Comparison of ENCODE assay signal across 17 cellular contexts in genomic region chr6:75171151-75171550, GRCh38. TPM values are rescaled to one million over a fixed set of nuclear protein-coding genes. Genes with fewer than 3 reads are reported as not detected.
DNase-seq lines count a peak whose midpoint lies in the region; FAIRE-seq and TF ChIP-seq lines count a peak whose summit lies in the region.
"Had no signal": no experiment of that assay in that cellular context is flagged by ENCODE, and none has a peak within 500 bp of the region (broad histone marks: within the 10 kb centered on the region; RNA-seq: fewer than 3 reads in every experiment).

No MANE protein-coding gene starts in this region.

- H3K36me3 Mint-ChIP-seq in HFFc6 (ENCODE audit: low read depth) = peaks cover 61% of the 10 kb centered on the region
- H3K36me3 Mint-ChIP-seq: CD4-positive, alpha-beta memory T cell had no signal

- no peaks in the 10 kb centered on the region for H3K9me3 Mint-ChIP-seq in HFFc6
- H3K9me3 Mint-ChIP-seq: CD4-positive, alpha-beta memory T cell had no signal

- no peaks in the 10 kb centered on the region for H3F3A ChIP-seq in neural cell (ENCODE audit: insufficient read depth, low read length, poor library complexity, severe bottlenecking)

- in situ Hi-C loops in HAP-1 (cut with MboI; ENCODE audit: low sequenced_read_pairs) = no loop called here

- no TSS peak for BruUV-seq in endothelial cell of umbilical vein (replicated peaks; lab: Mats Ljungman, UMichigan)

- H3K4me3 Mint-ChIP-seq in HFFc6 = no peak overlapping the region; the same call in 1 of the 2 replicates
- H3K4me3 Mint-ChIP-seq: CD4-positive, alpha-beta memory T cell had no signal

- POLR2A ChIA-PET in endothelial cell of umbilical vein (lab: Charles Lee) = no interaction called here

- H3K9me3 ChIP-seq in endothelial cell of umbilical vein (replicated peaks; ENCODE audit: control insufficient read depth, insufficient read depth, low read length) (no peaks in the 10 kb centered on the region), neural cell (ENCODE audit: low read length) (no peaks in the 10 kb centered on the region), tibial artery (no peaks in the 10 kb centered on the region), HAP-1 (no peaks in the 10 kb centered on the region)
- H3K9me3 ChIP-seq: BE2C had no signal

- H3K4me3 ChIP-seq in endothelial cell of umbilical vein (replicated peaks in 1 of 3; ENCODE audit: insufficient read depth in 1 of 3, low read depth in 1 of 3, low read length in 3 of 3) = no peak overlapping the region
- no peak overlapping the region for H3K4me3 ChIP-seq in neural cell (ENCODE audit: low read length)
- no peak overlapping the region for H3K4me3 ChIP-seq in tibial artery
- no peak overlapping the region for H3K4me3 ChIP-seq in HAP-1

- H2AFZ ChIP-seq in endothelial cell of umbilical vein (ENCODE audit: low read depth, low read length) (peak overlapping the region; percentile 15), neural cell (ENCODE audit: low read depth, low read length) (no peak overlapping the region)

- no peak overlapping the region for H3K9ac ChIP-seq in endothelial cell of umbilical vein (replicated peaks; ENCODE audit: extremely low read depth, insufficient read depth, low read length)
- H3K9ac ChIP-seq in neural cell (ENCODE audit: low read length) = no peak overlapping the region

- DNase-seq in HFFc6 (no peak), endothelial cell of umbilical vein (ENCODE audit: low read depth, low spot score) (peak; percentile 86), tibial artery (no peak), HAP-1 (ENCODE audit: low spot score in 2 of 2) (no peak), NCI-H2196 (lab: John Stamatoyannopoulos, UW; ENCODE audit: unreplicated experiment) (no peak), erythroblast (lab: John Stamatoyannopoulos, UW) (no peak)
- DNase-seq: ACHN; BE2C; CD4-positive, alpha-beta memory T cell; DND-41; GOT3; KG1; NCI-H1092 treated with DMSO at 0.1 percent for 48 hours; NCI-H1694; NCI-H69 had no signal

- no peaks in the 10 kb centered on the region for H3K9me2 ChIP-seq in neural cell (ENCODE audit: insufficient read depth, low read length)

- H4K20me1 ChIP-seq in endothelial cell of umbilical vein (replicated peaks; ENCODE audit: control insufficient read depth, extremely low read depth, insufficient read depth, low read length) (no peaks in the 10 kb centered on the region), neural cell (ENCODE audit: insufficient read depth) (no peaks in the 10 kb centered on the region)

- no peaks in the 10 kb centered on the region for H3K27me3 ChIP-seq in endothelial cell of umbilical vein (ENCODE audit: control insufficient read depth in 2 of 2, insufficient read depth in 2 of 2, low read length in 2 of 2)
- H3K27me3 ChIP-seq in neural cell (ENCODE audit: insufficient read depth, low read depth, low read length) = no peaks in the 10 kb centered on the region
- H3K27me3 ChIP-seq in tibial artery = no peaks in the 10 kb centered on the region
- H3K27me3 ChIP-seq in HAP-1 (ENCODE audit: low read depth) = peaks cover 23% of the 10 kb centered on the region; the same call in 1 of the 2 replicates
- H3K27me3 ChIP-seq: BE2C had no signal

- no peaks in the 10 kb centered on the region; the same call in 1 of the 2 replicates for H3K27me3 Mint-ChIP-seq in HFFc6 (ENCODE audit: insufficient read depth)

- no peak for TF ChIP-seq CTCF in HFFc6 (IDR thresholded peaks at IDR 0.05)
- TF ChIP-seq CTCF in endothelial cell of umbilical vein (IDR thresholded peaks at IDR 0.05; ENCODE audit: extremely low read depth in 1 of 2, insufficient read depth in 1 of 2, low read depth in 1 of 2, low read length in 2 of 2) = no peak
- no peak for TF ChIP-seq CTCF in neural cell (IDR thresholded peaks at IDR 0.05; ENCODE audit: poor library complexity, severe bottlenecking)
- no peak for TF ChIP-seq CTCF in tibial artery (IDR thresholded peaks at IDR 0.05)

- dilution Hi-C loops in endothelial cell of umbilical vein (cut with MboI; ENCODE audit: extremely low pct_ligation_motif_present, low sequenced_read_pairs) = no loop called here

- intact Hi-C loops in endothelial cell of umbilical vein (cut with micrococcal nuclease) = no loop called here
- intact Hi-C loops in tibial artery (cut with DNase I; ENCODE audit: low total_unique reads) = no loop called here

- no peak for TF ChIP-seq EP300 in neural cell (conservative IDR thresholded peaks at IDR 0.05; ENCODE audit: poor library complexity, severe bottlenecking)

- no peak overlapping the region for H3K4me2 ChIP-seq in endothelial cell of umbilical vein (ENCODE audit: insufficient read depth, low read length)
- peak overlapping the region; percentile 4 for H3K4me2 ChIP-seq in neural cell (ENCODE audit: low read length)

- peak; percentile 68 for FAIRE-seq in endothelial cell of umbilical vein (lab: Jason Lieb, UNC)

- H3K36me3 ChIP-seq in endothelial cell of umbilical vein (ENCODE audit: control insufficient read depth in 2 of 2, extremely low read depth in 1 of 2, insufficient read depth in 2 of 2, low read length in 2 of 2) (no peaks in the 10 kb centered on the region), neural cell (ENCODE audit: insufficient read depth, low read length) (no peaks in the 10 kb centered on the region), tibial artery (peaks cover 0 to 14% (median 7%) of the 10 kb centered on the region in 3 donors), HAP-1 (replicated peaks) (no peaks in the 10 kb centered on the region)
- H3K36me3 ChIP-seq: BE2C had no signal

- TF ChIP-seq POLR2A in endothelial cell of umbilical vein (IDR thresholded peaks at IDR 0.05; ENCODE audit: low read depth, low read length) (no peak), erythroblast (IDR thresholded peaks at IDR 0.05; ENCODE audit: low read length) (no peak)

- peak overlapping the region; percentile 59 for H3K27ac Mint-ChIP-seq in HFFc6
- H3K27ac Mint-ChIP-seq: CD4-positive, alpha-beta memory T cell had no signal

- peaks cover 70% of the 10 kb centered on the region for H3K4me1 Mint-ChIP-seq in HFFc6 (ENCODE audit: low read depth)
- H3K4me1 Mint-ChIP-seq: CD4-positive, alpha-beta memory T cell had no signal

- no peak for TF ChIP-seq RAD21 in neural cell (conservative IDR thresholded peaks at IDR 0.05)

- no peaks in the 10 kb centered on the region for H3K79me2 ChIP-seq in endothelial cell of umbilical vein (ENCODE audit: control insufficient read depth, insufficient read depth, low read length)
- no peaks in the 10 kb centered on the region for H3K79me2 ChIP-seq in neural cell (replicated peaks; ENCODE audit: insufficient read depth, low read length)

- H3K4me1 ChIP-seq in endothelial cell of umbilical vein (ENCODE audit: control insufficient read depth, extremely low read depth, insufficient read depth, low read length) (peaks cover 10% of the 10 kb centered on the region), tibial artery (peaks cover 0 to 53% (median 15%) of the 10 kb centered on the region in 4 donors), HAP-1 (no peaks in the 10 kb centered on the region)
- H3K4me1 ChIP-seq: BE2C had no signal

- CTCF ChIA-PET in endothelial cell of umbilical vein (lab: Charles Lee) = no interaction called here

- no peaks in the 10 kb centered on the region for H3K9me1 ChIP-seq in endothelial cell of umbilical vein (replicated peaks; ENCODE audit: control insufficient read depth, extremely low read depth, insufficient read depth, low read length)

- H3K27ac ChIP-seq in endothelial cell of umbilical vein (ENCODE audit: insufficient read depth, low read depth, low read length) = peak overlapping the region; percentile 15
- H3K27ac ChIP-seq in neural cell (ENCODE audit: low read length) = peak overlapping the region; percentile 12
- H3K27ac ChIP-seq in tibial artery = peak overlapping the region; percentile 42 to 57
- H3K27ac ChIP-seq: RWPE1 had no signal

TF ChIP-seq in endothelial cell of umbilical vein, 7 proteins besides CTCF, POLR2A, EP300 and RAD21:
- no peak for TF ChIP-seq GATA2 (IDR thresholded peaks at IDR 0.05; ENCODE audit: insufficient read depth, insufficient read length, low read depth, low read length)
- TF ChIP-seq JUN (IDR thresholded peaks at IDR 0.05; ENCODE audit: borderline replicate concordance, insufficient read depth, insufficient read length, low read depth) = no peak
- no peak for TF ChIP-seq EZH2 (IDR thresholded peaks at IDR 0.05; ENCODE audit: borderline replicate concordance, low read depth, low read length, severe bottlenecking)
- no peak for TF ChIP-seq MYC (IDR thresholded peaks at IDR 0.05; ENCODE audit: low read depth, low read length)
- TF ChIP-seq POLR2AphosphoS5 (IDR thresholded peaks at IDR 0.05; ENCODE audit: insufficient read depth, low read depth, low read length) = no peak
- no peak for TF ChIP-seq FOS (IDR thresholded peaks at IDR 0.05; ENCODE audit: borderline replicate concordance, insufficient read depth, low read length)

TF ChIP-seq in neural cell, 6 proteins besides CTCF, POLR2A, EP300 and RAD21 (continues in another document):
- no peak for TF ChIP-seq MXI1 (conservative IDR thresholded peaks at IDR 0.05; ENCODE audit: poor library complexity, severe bottlenecking)

RNA-seq across cellular contexts. Expression of gene COL12A1, which starts 34.7 kb away (rescaled TPM):
- 100 to 1,000 TPM; 205 to 304 (median 227) TPM for total RNA-seq in HFFc6 (2021; fragmentation: NEBNext Ultra II Directional; extraction: Animal tissue kit (Norgen Biotek cat#: 25700))
- 89.1 and 102 TPM in 2 replicates for total RNA-seq in endothelial cell of umbilical vein
- 48.5 and 49.9 TPM in 2 replicates for polyA plus RNA-seq in endothelial cell of umbilical vein
- 43.4 and 44.0 TPM in 2 replicates for polyA plus RNA-seq in endothelial cell of umbilical vein (2011; cell fraction: cytosol; rRNA removed)
- 75.2 and 88.8 TPM in 2 replicates for polyA plus RNA-seq in endothelial cell of umbilical vein (2011; cell fraction: nucleus; rRNA removed)
- polyA plus RNA-seq in endothelial cell of umbilical vein (2012) = 42.2 and 57.9 TPM in 2 replicates
- polyA minus RNA-seq in endothelial cell of umbilical vein = 216 and 284 TPM in 2 replicates
- polyA minus RNA-seq in endothelial cell of umbilical vein (2011; cell fraction: cytosol; rRNA and poly(A)+ RNA removed) = 67.7 TPM
- 111 and 183 TPM in 2 replicates for polyA minus RNA-seq in endothelial cell of umbilical vein (2011; cell fraction: nucleus; rRNA and poly(A)+ RNA removed)
- polyA plus RNA-seq in neural cell = 0.63 and 1.0 TPM in 2 replicates
- 0.73 and 1.6 TPM in 2 replicates for polyA minus RNA-seq in neural cell
- total RNA-seq: CD4-positive, alpha-beta memory T cell had no signal
- polyA plus RNA-seq: CD4-positive, alpha-beta memory T cell had no signal
